In genomic region chr2:105373344-105373781, GRCh38 we compare ENCODE assay signal across 12 cellular contexts. TPM values are rescaled to one million over a fixed set of nuclear protein-coding genes. Genes with fewer than 3 reads are reported as not detected.
A peak's percentile ranks its signal among the peaks of the same experiment; 100 is the strongest.
DNase-seq lines count a peak whose midpoint lies in the region; ATAC-seq, FAIRE-seq and TF ChIP-seq lines count a peak whose summit lies in the region.
"Had no signal": no experiment of that assay in that cellular context is flagged by ENCODE, and none has a peak within 500 bp of the region (broad histone marks: within the 10 kb centered on the region; RNA-seq: fewer than 3 reads in every experiment).

No MANE protein-coding gene starts in this region.

- H2AFZ ChIP-seq in keratinocyte (ENCODE audit: control insufficient read depth, low read length), result no peak overlapping the region

- no peaks in the 10 kb centered on the region for H3K27me3 Mint-ChIP-seq in activated CD4-positive, alpha-beta T cell treated with anti-CD3 and anti-CD28 coated beads, Interleukin-2, amount 10 ng/mL, durations not matched to agents 24 days and 14 days
- H3K27me3 Mint-ChIP-seq in activated CD4-positive, alpha-beta T cell treated with anti-CD3 and anti-CD28 coated beads for 36 hours, result no peaks in the 10 kb centered on the region

- H3K4me1 Mint-ChIP-seq in activated CD4-positive, alpha-beta T cell treated with anti-CD3 and anti-CD28 coated beads, Interleukin-2, amount 10 ng/mL, durations not matched to agents 24 days and 14 days, result peaks cover 17% of the 10 kb centered on the region
- peaks cover 10% of the 10 kb centered on the region for H3K4me1 Mint-ChIP-seq in activated CD4-positive, alpha-beta T cell treated with anti-CD3 and anti-CD28 coated beads for 36 hours

- no peaks in the 10 kb centered on the region for H3K9me1 ChIP-seq in keratinocyte (ENCODE audit: control insufficient read depth, extremely low read depth, insufficient read depth, low read length)

- H3K4me1 ChIP-seq in adipocyte (ENCODE audit: control insufficient read depth, insufficient read depth, low read length) (peaks cover 63% of the 10 kb centered on the region), keratinocyte (ENCODE audit: control insufficient read depth, extremely low read depth, insufficient read depth, low read length) (peaks cover 74% of the 10 kb centered on the region)

- peak; percentile 48 for FAIRE-seq in keratinocyte (lab: Jason Lieb, UNC)
- FAIRE-seq: A549 had no signal

- H3K9ac ChIP-seq in adipocyte (ENCODE audit: low read length), result peak overlapping the region; percentile 72
- H3K9ac ChIP-seq in keratinocyte (ENCODE audit: control insufficient read depth, extremely low read depth, insufficient read depth, low read length), result peak overlapping the region; percentile 4

- no peak for DNase-seq in activated CD4-positive, alpha-beta T cell treated with anti-CD3 and anti-CD28 coated beads, Interleukin-2, amount 10 ng/mL, durations not matched to agents 24 days and 14 days
- no peak for DNase-seq in activated CD4-positive, alpha-beta T cell treated with anti-CD3 and anti-CD28 coated beads for 36 hours
- DNase-seq in adipocyte (ENCODE audit: low read depth), result no peak
- no peak for DNase-seq in keratinocyte (ENCODE audit: low read depth, low spot score)
- peak; percentile 81 for DNase-seq in ureter (ENCODE audit: low spot score)
- DNase-seq in NCI-H2227 (lab: John Stamatoyannopoulos, UW; ENCODE audit: unreplicated experiment), result no peak
- no peak for DNase-seq in foreskin fibroblast
- DNase-seq in DMS53 (lab: John Stamatoyannopoulos, UW), result no peak
- DNase-seq: activated CD4-positive, alpha-beta T cell treated with anti-CD3 and anti-CD28 coated beads for 48 hours; KG1; right lobe of liver had no signal

- H3K4me3 Mint-ChIP-seq in activated CD4-positive, alpha-beta T cell treated with anti-CD3 and anti-CD28 coated beads, Interleukin-2, amount 10 ng/mL, durations not matched to agents 24 days and 14 days, result peak overlapping the region; percentile 77
- H3K4me3 Mint-ChIP-seq in activated CD4-positive, alpha-beta T cell treated with anti-CD3 and anti-CD28 coated beads for 36 hours, result no peak overlapping the region

- TF ChIP-seq CTCF in keratinocyte (optimal IDR thresholded peaks at IDR 0.05 in 1 of 3, IDR thresholded peaks at IDR 0.05 in 1 of 3, conservative IDR thresholded peaks at IDR 0.05 in 1 of 3; ENCODE audit: extremely low read depth in 1 of 3, insufficient read depth in 2 of 3, low read length in 3 of 3), result no peak
- no peak for TF ChIP-seq CTCF in foreskin fibroblast (IDR thresholded peaks at IDR 0.05; ENCODE audit: low read depth, low read length)

- peaks cover 10% of the 10 kb centered on the region for H4K20me1 ChIP-seq in keratinocyte (ENCODE audit: control insufficient read depth, extremely low read depth, insufficient read depth, low read length)

- H3K36me3 ChIP-seq in adipocyte (ENCODE audit: control insufficient read depth, insufficient read depth, low read length, severe bottlenecking) (peaks cover 65% of the 10 kb centered on the region), keratinocyte (ENCODE audit: control insufficient read depth in 2 of 2, extremely low read depth in 1 of 2, insufficient read depth in 2 of 2, low read length in 2 of 2) (peaks cover 22 to 55% of the 10 kb centered on the region in 2 experiments)

- dilution Hi-C loops in keratinocyte (cut with MboI; ENCODE audit: extremely low pct_ligation_motif_present, low sequenced_read_pairs), result no loop called here

- POLR2A ChIA-PET in activated CD4-positive, alpha-beta T cell treated with anti-CD3 and anti-CD28 coated beads for 36 hours (lab: Charles Lee), result no interaction called here

- ATAC-seq in activated CD4-positive, alpha-beta T cell treated with anti-CD3 and anti-CD28 coated beads for 36 hours, result no peak
- ATAC-seq: A549 had no signal

- H3K27me3 ChIP-seq in adipocyte (replicated peaks; ENCODE audit: control insufficient read depth, insufficient read depth, low read length) (no peaks in the 10 kb centered on the region), keratinocyte (ENCODE audit: control insufficient read depth, extremely low read depth, insufficient read depth, low read length) (no peaks in the 10 kb centered on the region)
- H3K27me3 ChIP-seq: right lobe of liver had no signal

- H3K9me3 ChIP-seq in adipocyte (ENCODE audit: control insufficient read depth, low read length) (no peaks in the 10 kb centered on the region), keratinocyte (ENCODE audit: control insufficient read depth, low read depth, low read length) (no peaks in the 10 kb centered on the region)
- H3K9me3 ChIP-seq: A549, right lobe of liver had no signal

- peak overlapping the region; percentile 72 for H3K27ac ChIP-seq in keratinocyte (ENCODE audit: control insufficient read depth, insufficient read depth, low read length)

- H3K4me2 ChIP-seq in keratinocyte (ENCODE audit: control insufficient read depth, extremely low read depth, insufficient read depth, low read depth, low read length), result peak overlapping the region; percentile 65
- H3K4me2 ChIP-seq: A549 had no signal

- no peaks in the 10 kb centered on the region for H3K9me3 Mint-ChIP-seq in activated CD4-positive, alpha-beta T cell treated with anti-CD3 and anti-CD28 coated beads, Interleukin-2, amount 10 ng/mL, durations not matched to agents 24 days and 14 days
- H3K9me3 Mint-ChIP-seq in activated CD4-positive, alpha-beta T cell treated with anti-CD3 and anti-CD28 coated beads for 36 hours (ENCODE audit: low read depth), result no peaks in the 10 kb centered on the region

- intact Hi-C loops in activated CD4-positive, alpha-beta T cell treated with anti-CD3 and anti-CD28 coated beads, Interleukin-2, amount 10 ng/mL, durations not matched to agents 24 days and 14 days (cut with micrococcal nuclease), result no loop called here
- intact Hi-C loops in activated CD4-positive, alpha-beta T cell treated with anti-CD3 and anti-CD28 coated beads for 36 hours (cut with DNase I, micrococcal nuclease), result no loop called here

- no peak overlapping the region for H3K4me3 ChIP-seq in adipocyte (ENCODE audit: low read length)
- peak overlapping the region in 1 of 3 experiments; percentile 14 for H3K4me3 ChIP-seq in keratinocyte (ENCODE audit: control insufficient read depth in 2 of 3, extremely low read depth in 1 of 3, insufficient read depth in 2 of 3, low read depth in 1 of 3, low read length in 3 of 3)
- H3K4me3 ChIP-seq in foreskin fibroblast (ENCODE audit: low read depth in 1 of 2, low read length in 2 of 2), result no peak overlapping the region
- H3K4me3 ChIP-seq: A549, right lobe of liver had no signal

- CTCF ChIA-PET in activated CD4-positive, alpha-beta T cell treated with anti-CD3 and anti-CD28 coated beads for 36 hours (lab: Charles Lee), result interaction anchor here (1.5 kb wide), 1 partner anchor 179 kb away, joined by 4 read pairs; no protein-coding TSS in a partner anchor

- H3K36me3 Mint-ChIP-seq in activated CD4-positive, alpha-beta T cell treated with anti-CD3 and anti-CD28 coated beads, Interleukin-2, amount 10 ng/mL, durations not matched to agents 24 days and 14 days (ENCODE audit: low read depth), result no peaks in the 10 kb centered on the region
- no peaks in the 10 kb centered on the region for H3K36me3 Mint-ChIP-seq in activated CD4-positive, alpha-beta T cell treated with anti-CD3 and anti-CD28 coated beads for 36 hours (ENCODE audit: low read depth)

- no peak overlapping the region for H3K27ac Mint-ChIP-seq in activated CD4-positive, alpha-beta T cell treated with anti-CD3 and anti-CD28 coated beads, Interleukin-2, amount 10 ng/mL, durations not matched to agents 24 days and 14 days
- no peak overlapping the region for H3K27ac Mint-ChIP-seq in activated CD4-positive, alpha-beta T cell treated with anti-CD3 and anti-CD28 coated beads for 36 hours

- H3K79me2 ChIP-seq in keratinocyte (ENCODE audit: control insufficient read depth, insufficient read depth, low read length), result peaks cover 53% of the 10 kb centered on the region

RNA-seq across cellular contexts. Expression of gene FHL2, which starts 25.5 kb away (rescaled TPM):
- 2.4 and 3.8 TPM in 2 replicates for total RNA-seq in activated CD4-positive, alpha-beta T cell treated with anti-CD3 and anti-CD28 coated beads, Interleukin-2, amount 10 ng/mL, durations not matched to agents 24 days and 14 days
- 1 to 10 TPM; 3.9 to 4.7 TPM for total RNA-seq in activated CD4-positive, alpha-beta T cell treated with anti-CD3 and anti-CD28 coated beads for 36 hours
- 132 to 175 TPM (median 144 TPM) in 3 replicates for polyA plus RNA-seq in keratinocyte
- 27.1 TPM for polyA plus RNA-seq in keratinocyte (2011; ENCODE audit: low read depth)
- 139 and 154 TPM in 2 replicates for polyA plus RNA-seq in keratinocyte (2011; cell fraction: cytosol; rRNA removed)
- 104 and 114 TPM in 2 replicates for polyA plus RNA-seq in keratinocyte (2011; cell fraction: nucleus; rRNA removed)
- polyA plus RNA-seq in keratinocyte (2012; ENCODE audit: low replicate concordance), result 91.4 and 116 TPM in 2 replicates
- 130 to 194 TPM (median 145 TPM) in 3 replicates for polyA minus RNA-seq in keratinocyte
- polyA minus RNA-seq in keratinocyte (2011; cell fraction: cytosol; rRNA and poly(A)+ RNA removed), result 77.3 TPM
- polyA minus RNA-seq in keratinocyte (2011; cell fraction: nucleus; rRNA and poly(A)+ RNA removed), result 44.9 and 62.7 TPM in 2 replicates
- 120 TPM for total RNA-seq in ureter

RNA-seq across cellular contexts. Expression of gene C2orf49, which starts 36.0 kb away (rescaled TPM):
- 20.8 and 25.5 TPM in 2 replicates for total RNA-seq in activated CD4-positive, alpha-beta T cell treated with anti-CD3 and anti-CD28 coated beads, Interleukin-2, amount 10 ng/mL, durations not matched to agents 24 days and 14 days
- total RNA-seq in activated CD4-positive, alpha-beta T cell treated with anti-CD3 and anti-CD28 coated beads for 36 hours, result 10 to 100 TPM; 19.3 to 27.8 TPM
- polyA plus RNA-seq in keratinocyte, result 13.1 to 19.4 TPM (median 14.5 TPM) in 3 replicates
- 43.2 TPM for polyA plus RNA-seq in keratinocyte (2011; ENCODE audit: low read depth)
- 11.8 and 17.0 TPM in 2 replicates for polyA plus RNA-seq in keratinocyte (2011; cell fraction: cytosol; rRNA removed)
- 13.9 and 18.8 TPM in 2 replicates for polyA plus RNA-seq in keratinocyte (2011; cell fraction: nucleus; rRNA removed)
- polyA plus RNA-seq in keratinocyte (2012; ENCODE audit: low replicate concordance), result 12.3 and 18.3 TPM in 2 replicates
- polyA minus RNA-seq in keratinocyte, result 3.6 to 6.0 TPM (median 4.7 TPM) in 3 replicates
- polyA minus RNA-seq in keratinocyte (2011; cell fraction: cytosol; rRNA and poly(A)+ RNA removed), result 4.2 TPM
- 3.3 and 9.2 TPM in 2 replicates for polyA minus RNA-seq in keratinocyte (2011; cell fraction: nucleus; rRNA and poly(A)+ RNA removed)
- 17.1 TPM for total RNA-seq in ureter

RNA-seq across cellular contexts. Expression of gene TGFBRAP1, which starts 43.8 kb away (rescaled TPM):
- total RNA-seq in activated CD4-positive, alpha-beta T cell treated with anti-CD3 and anti-CD28 coated beads, Interleukin-2, amount 10 ng/mL, durations not matched to agents 24 days and 14 days, result 26.2 and 26.5 TPM in 2 replicates
- total RNA-seq in activated CD4-positive, alpha-beta T cell treated with anti-CD3 and anti-CD28 coated beads for 36 hours, result 10 to 100 TPM; 20.0 to 20.6 TPM
- polyA plus RNA-seq in keratinocyte, result 7.2 to 9.3 TPM (median 9.0 TPM) in 3 replicates
- 11.7 TPM for polyA plus RNA-seq in keratinocyte (2011; ENCODE audit: low read depth)
- 7.6 and 7.8 TPM in 2 replicates for polyA plus RNA-seq in keratinocyte (2011; cell fraction: cytosol; rRNA removed)
- 12.6 and 13.7 TPM in 2 replicates for polyA plus RNA-seq in keratinocyte (2011; cell fraction: nucleus; rRNA removed)
- 10.3 and 13.0 TPM in 2 replicates for polyA plus RNA-seq in keratinocyte (2012; ENCODE audit: low replicate concordance)
- polyA minus RNA-seq in keratinocyte, result 12.8 to 22.7 TPM (median 15.7 TPM) in 3 replicates
- 11.5 TPM for polyA minus RNA-seq in keratinocyte (2011; cell fraction: cytosol; rRNA and poly(A)+ RNA removed)
- polyA minus RNA-seq in keratinocyte (2011; cell fraction: nucleus; rRNA and poly(A)+ RNA removed), result 11.7 and 17.6 TPM in 2 replicates
- total RNA-seq in ureter, result 22.9 TPM

Comparison
In these comparisons a context has a peak if more than half of its experiments do, and no peak if none do; other contexts are left out.
1. RNA of gene FHL2, which starts 25.5 kb away (total RNA-seq): 120 TPM in ureter (single experiment); 3.9 to 4.7 TPM in activated CD4-positive, alpha-beta T cell treated with anti-CD3 and anti-CD28 coated beads for 36 hours and 2.4 to 3.8 TPM in activated CD4-positive, alpha-beta T cell treated with anti-CD3 and anti-CD28 coated beads, Interleukin-2, amount 10 ng/mL, durations not matched to agents 24 days and 14 days; every median in the first group is over 10 times any median in the second.